Comparison of ENCODE assay signal across 9 cellular contexts in the genomic region with DNA sequence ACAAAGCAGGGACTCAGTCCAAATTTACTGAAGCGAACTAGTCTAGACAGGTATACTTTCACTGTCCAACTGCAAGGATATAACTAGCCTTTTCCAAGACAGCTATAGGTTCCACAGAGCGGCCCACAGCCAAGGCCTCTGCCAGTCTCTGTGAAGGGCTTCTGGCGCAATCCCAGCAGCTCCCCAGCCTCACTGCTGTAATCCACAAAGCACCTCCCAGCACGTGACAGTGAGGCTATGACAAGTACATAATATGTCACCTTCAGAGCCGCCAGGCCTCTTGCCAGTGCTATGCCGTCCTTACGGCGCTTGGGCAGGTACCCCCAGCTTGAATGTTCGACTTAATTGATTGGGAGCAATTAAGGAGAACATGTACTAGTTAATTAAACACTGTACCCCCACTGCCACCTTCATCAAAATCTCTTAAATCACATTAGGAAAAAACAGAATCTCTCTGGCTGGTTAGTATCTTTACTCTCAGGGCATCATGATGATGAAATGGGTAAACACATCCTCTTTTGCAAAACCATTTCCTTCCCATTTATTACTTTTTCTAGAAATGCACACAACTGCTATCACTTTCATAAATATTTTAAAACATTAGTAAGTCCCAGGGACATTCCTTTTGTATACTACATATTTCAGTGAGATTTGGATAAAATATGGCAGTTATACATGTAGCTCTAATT.
DNase-seq lines count a peak whose midpoint lies in the region; ATAC-seq and TF ChIP-seq lines count a peak whose summit lies in the region.
"Had no signal": no experiment of that assay in that cellular context is flagged by ENCODE, and none has a peak within 500 bp of the region (broad histone marks: within the 10 kb centered on the region; RNA-seq: fewer than 3 reads in every experiment).

No MANE protein-coding gene starts in this region.

- 64% methylated on average over 9 of the region's 9 CpGs for WGBS in right cardiac atrium

- ATAC-seq in GM21717 (IDR thresholded peaks at IDR 0.05; ENCODE audit: unreplicated experiment): peak; percentile 64
- peak; percentile 41 to 55 for ATAC-seq in right cardiac atrium
- no peak for ATAC-seq in GM19467 (IDR thresholded peaks at IDR 0.05; ENCODE audit: unreplicated experiment)

- POLR2A ChIA-PET in A673 (lab: Charles Lee; ENCODE audit: low non-redundant PET): no interaction called here

- DNase-seq in A673 (ENCODE audit: low spot score) (peak; percentile 89), SKM-1 (lab: John Stamatoyannopoulos, UW; ENCODE audit: unreplicated experiment) (peak; percentile 90), right cardiac atrium (peak; percentile 62 to 83 (median 80)), GM19238 (ENCODE audit: insufficient read length, low spot score) (no peak), NCI-H146 treated with DMSO at 0.1 percent for 48 hours (lab: John Stamatoyannopoulos, UW; ENCODE audit: unreplicated experiment) (no peak)
- DNase-seq in stimulated activated CD4-positive, alpha-beta T cell treated with anti-CD3 and anti-CD28 coated beads, Interleukin-12 subunit alpha, Interleukin-12 subunit beta, amount 100 ng/mL, for 4 hours: no peak
- DNase-seq: MG63 had no signal

- intact Hi-C loops in A673 (cut with micrococcal nuclease; ENCODE audit: unreplicated experiment): loop anchor here (5.0 to 10.0 kb wide), 4 partner anchors 86 to 226 kb away; no protein-coding TSS in a partner anchor
- intact Hi-C loops in right cardiac atrium (cut with DNase I): loop anchor here in 3 of 4 donors (5.0 to 10.0 kb wide), 4 partner anchors 96 to 419 kb away; no protein-coding TSS in a partner anchor

- TF ChIP-seq CTCF in A673 (conservative IDR thresholded peaks at IDR 0.05; ENCODE audit: low read depth, low read length): no peak

- H3K9me3 ChIP-seq in A673 (ENCODE audit: low read depth, low read length, poor library complexity, severe bottlenecking) (no peaks in the 10 kb centered on the region), right cardiac atrium (ENCODE audit: control insufficient read depth, low read length) (no peaks in the 10 kb centered on the region)

- no peaks in the 10 kb centered on the region for H3K36me3 ChIP-seq in A673 (ENCODE audit: insufficient read depth, low read length, poor library complexity, severe bottlenecking)
- H3K36me3 ChIP-seq: MG63 had no signal

- H3K4me3 ChIP-seq in A673 (ENCODE audit: low read depth, low read length, poor library complexity, severe bottlenecking): no peak overlapping the region
- no peak overlapping the region for H3K4me3 ChIP-seq in right cardiac atrium (ENCODE audit: low read length)
- H3K4me3 ChIP-seq: MG63 had no signal

- CTCF ChIA-PET in A673 (lab: Charles Lee): interaction anchor here (0.6 kb wide), 2 partner anchors 169 to 348 kb away, joined by 3 to 6 read pairs; no protein-coding TSS in a partner anchor

- no TSS peak for BruUV-seq in A673 (replicated peaks; lab: Mats Ljungman, UMichigan)

- H3K4me1 ChIP-seq in A673 (ENCODE audit: insufficient read depth, low read length, poor library complexity, severe bottlenecking) (peaks cover 70% of the 10 kb centered on the region), right cardiac atrium (ENCODE audit: control insufficient read depth, insufficient read depth, low read length) (peaks cover 3% of the 10 kb centered on the region)

- H3K27ac ChIP-seq in A673 (ENCODE audit: low read depth, low read length, poor library complexity, severe bottlenecking) (peak overlapping the region; percentile 85), right cardiac atrium (ENCODE audit: low read length) (peak overlapping the region; percentile 2)

- H3K27me3 ChIP-seq in A673 (replicated peaks; ENCODE audit: insufficient read depth, low read depth, low read length, poor library complexity) (no peaks in the 10 kb centered on the region), right cardiac atrium (ENCODE audit: control insufficient read depth, insufficient read depth) (no peaks in the 10 kb centered on the region)
- H3K27me3 ChIP-seq: MG63 had no signal

Comparison
In these comparisons a context has a peak if more than half of its experiments do, and no peak if none do; other contexts are left out.
1. DNase-seq: peak in A673 (single experiment), SKM-1 (single experiment) and right cardiac atrium (3 of 3); none in GM19238 (single experiment), stimulated activated CD4-positive, alpha-beta T cell treated with anti-CD3 and anti-CD28 coated beads, Interleukin-12 subunit alpha, Interleukin-12 subunit beta, amount 100 ng/mL, for 4 hours (single experiment) and NCI-H146 treated with DMSO at 0.1 percent for 48 hours (single experiment).